ENCODE assay signal across 8 cellular contexts in the genomic region with DNA sequence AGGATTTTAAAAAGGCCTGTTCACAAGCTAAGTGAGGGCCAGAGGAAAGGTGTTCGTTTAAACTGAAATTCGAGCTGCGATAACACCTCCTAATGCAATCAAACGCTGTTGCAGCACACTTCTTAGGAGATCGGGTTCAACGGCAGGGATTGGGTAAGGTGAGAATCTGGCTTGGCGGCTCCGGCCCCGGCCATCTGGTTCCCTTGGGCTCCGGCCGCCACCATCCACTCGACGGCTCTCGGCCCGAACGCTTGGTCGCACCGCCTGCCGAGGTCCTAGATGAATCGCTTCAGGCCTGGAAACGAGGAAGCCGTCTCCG. TPM values are rescaled to one million over a fixed set of nuclear protein-coding genes. Genes with fewer than 3 reads are reported as not detected.
DNase-seq lines count a peak whose midpoint lies in the region; ATAC-seq and TF ChIP-seq lines count a peak whose summit lies in the region.

No MANE protein-coding gene starts in this region.

- no peaks in the 10 kb centered on the region for H3K9me3 ChIP-seq in BE2C
- H3K9me3 ChIP-seq in mucosa of rectum (ENCODE audit: control insufficient read depth in 2 of 2, low read length in 2 of 2) = no peaks in the 10 kb centered on the region

- H3K4me3 ChIP-seq in BE2C (ENCODE audit: low read depth, low read length) = peak overlapping the region; percentile 92
- peak overlapping the region; percentile 74 to 100 for H3K4me3 ChIP-seq in mucosa of rectum (ENCODE audit: low read length in 2 of 2)

- peaks cover 7% of the 10 kb centered on the region for H3K36me3 ChIP-seq in BE2C
- peaks cover 2 to 3% of the 10 kb centered on the region in 2 donors for H3K36me3 ChIP-seq in mucosa of rectum (ENCODE audit: control insufficient read depth in 2 of 2, insufficient read depth in 2 of 2, low read length in 2 of 2)

- H3K27ac ChIP-seq in mucosa of rectum (ENCODE audit: low read depth in 2 of 2, low read length in 2 of 2) = peak overlapping the region; percentile 97 to 99

- H3K9ac ChIP-seq in mucosa of rectum (ENCODE audit: low read depth in 1 of 2, low read length in 2 of 2) = peak overlapping the region; percentile 100

- peak overlapping the region; percentile 99 for H3K27ac Mint-ChIP-seq in dendritic cell treated with granulocyte-macrophage colony-stimulating factor and Interleukin-4, amounts not matched to agents 40 ng/mL and 50 ng/mL, for 4 days

- H3K4me3 Mint-ChIP-seq in dendritic cell treated with granulocyte-macrophage colony-stimulating factor and Interleukin-4, amounts not matched to agents 40 ng/mL and 50 ng/mL, for 4 days = peak overlapping the region; percentile 93

- H3K4me1 Mint-ChIP-seq in dendritic cell treated with granulocyte-macrophage colony-stimulating factor and Interleukin-4, amounts not matched to agents 40 ng/mL and 50 ng/mL, for 4 days (ENCODE audit: low read depth) = peaks cover 36% of the 10 kb centered on the region

- no peak for DNase-seq in BE2C
- DNase-seq in NOMO-1 treated with DMSO at 0.1 percent for 48 hours (lab: John Stamatoyannopoulos, UW; ENCODE audit: unreplicated experiment) = peak; percentile 60
- DNase-seq in ureter (ENCODE audit: low spot score) = no peak
- no peak for DNase-seq in effector CD4-positive, alpha-beta T cell

- H3K36me3 Mint-ChIP-seq in dendritic cell treated with granulocyte-macrophage colony-stimulating factor and Interleukin-4, amounts not matched to agents 40 ng/mL and 50 ng/mL, for 4 days (ENCODE audit: low read depth) = peaks cover 41% of the 10 kb centered on the region

- H3K4me1 ChIP-seq in BE2C (no peaks in the 10 kb centered on the region; the same call in none of the 2 replicates), mucosa of rectum (ENCODE audit: control insufficient read depth in 2 of 2, insufficient read depth in 2 of 2, low read length in 2 of 2) (peaks cover 17 to 18% of the 10 kb centered on the region in 2 donors)

- H3K27me3 ChIP-seq in BE2C (no peaks in the 10 kb centered on the region), mucosa of rectum (ENCODE audit: control insufficient read depth in 2 of 2, insufficient read depth in 2 of 2, low read length in 2 of 2) (no peaks in the 10 kb centered on the region)

- ATAC-seq in GM19035 (IDR thresholded peaks at IDR 0.05; ENCODE audit: unreplicated experiment) (peak; percentile 23), HG03280 (IDR thresholded peaks at IDR 0.05; ENCODE audit: unreplicated experiment) (peak; percentile 17)

- intact Hi-C loops in dendritic cell treated with granulocyte-macrophage colony-stimulating factor and Interleukin-4, amounts not matched to agents 40 ng/mL and 50 ng/mL, for 4 days (cut with micrococcal nuclease) = loop anchor here (2.0 to 10.0 kb wide), 4 partner anchors 53 to 1085 kb away; a partner anchor contains a TSS

- no peak for TF ChIP-seq CTCF in BE2C (IDR thresholded peaks at IDR 0.05; ENCODE audit: low read depth, low read length)

- H3K27me3 Mint-ChIP-seq in dendritic cell treated with granulocyte-macrophage colony-stimulating factor and Interleukin-4, amounts not matched to agents 40 ng/mL and 50 ng/mL, for 4 days = no peaks in the 10 kb centered on the region

- no peaks in the 10 kb centered on the region for H3K9me3 Mint-ChIP-seq in dendritic cell treated with granulocyte-macrophage colony-stimulating factor and Interleukin-4, amounts not matched to agents 40 ng/mL and 50 ng/mL, for 4 days

RNA-seq across cellular contexts. Expression of a gene that starts 0.4 kb away (rescaled TPM):
- polyA plus RNA-seq in BE2C (2012; ENCODE audit: insufficient read depth, insufficient read length, low read depth) = 25.6 TPM
- 10.7 TPM for total RNA-seq in ureter

RNA-seq across cellular contexts. Expression of a gene that starts 0.6 kb away (rescaled TPM):
- polyA plus RNA-seq in BE2C (2012; ENCODE audit: insufficient read depth, insufficient read length, low read depth) = 26.9 TPM
- 29.2 TPM for total RNA-seq in ureter

RNA-seq across cellular contexts. Expression of a gene that starts 39.4 kb away (rescaled TPM):
- 69.6 TPM for polyA plus RNA-seq in BE2C (2012; ENCODE audit: insufficient read depth, insufficient read length, low read depth)
- 80.3 TPM for total RNA-seq in ureter
